ENCODE assay signal across 8 cellular contexts in genomic region chr12:49664591-49665146, GRCh38. TPM values are rescaled to one million over a fixed set of nuclear protein-coding genes. Genes with fewer than 3 reads are reported as not detected.
DNase-seq lines count a peak whose midpoint lies in the region; ATAC-seq and TF ChIP-seq lines count a peak whose summit lies in the region.

No MANE protein-coding gene starts in this region.

- peaks cover 6% of the 10 kb centered on the region for H3K36me3 Mint-ChIP-seq in neural progenitor cell

- no peaks in the 10 kb centered on the region for H3K27me3 Mint-ChIP-seq in neural progenitor cell (ENCODE audit: insufficient read depth, low read depth)

- H3K9me3 Mint-ChIP-seq in neural progenitor cell, result no peaks in the 10 kb centered on the region

- no peaks in the 10 kb centered on the region; the same call in 1 of the 2 replicates for H3K36me3 ChIP-seq in MG63
- H3K36me3 ChIP-seq in neural progenitor cell, result no peaks in the 10 kb centered on the region

- no peak overlapping the region for H3K27ac ChIP-seq in neural progenitor cell

- no peak overlapping the region for H2AFZ ChIP-seq in neural progenitor cell (replicated peaks)

- no peak overlapping the region for H3K4me3 Mint-ChIP-seq in neural progenitor cell

- peaks cover 8% of the 10 kb centered on the region for H3K4me1 Mint-ChIP-seq in neural progenitor cell

- no peaks in the 10 kb centered on the region for H3F3A ChIP-seq in neural progenitor cell (ENCODE audit: low read depth)

- H3K27me3 ChIP-seq in MG63 (no peaks in the 10 kb centered on the region), neural progenitor cell (no peaks in the 10 kb centered on the region)

- H3K79me2 ChIP-seq in neural progenitor cell (ENCODE audit: low read depth), result no peaks in the 10 kb centered on the region

- no peaks in the 10 kb centered on the region for H4K20me1 ChIP-seq in neural progenitor cell (ENCODE audit: low read depth)

- no peak overlapping the region for H3K9ac ChIP-seq in neural progenitor cell

- H3K9me3 ChIP-seq in MG63 (0 out of 2 replicates have a peak, but pooled peaks cover 2% of the 10 kb centered on the region), neural progenitor cell (ENCODE audit: low read depth) (no peaks in the 10 kb centered on the region)

- DNase-seq in COLO668 (lab: John Stamatoyannopoulos, UW; ENCODE audit: unreplicated experiment), result peak; percentile 2
- peak; percentile 6 for DNase-seq in MG63
- peak; percentile 62 for DNase-seq in germinal center (ENCODE audit: low spot score)
- no peak for DNase-seq in neural progenitor cell (ENCODE audit: low spot score)
- DNase-seq in NCI-H2107 treated with DMSO at 0.1 percent for 48 hours (lab: John Stamatoyannopoulos, UW; ENCODE audit: unreplicated experiment), result no peak
- no peak for DNase-seq in Kasumi-1 (lab: John Stamatoyannopoulos, UW)
- no peak for DNase-seq in CD1c-positive myeloid dendritic cell (ENCODE audit: extremely low spot score)

- H3K4me1 ChIP-seq in neural progenitor cell, result no peaks in the 10 kb centered on the region

- TF ChIP-seq CTCF in neural progenitor cell (IDR thresholded peaks at IDR 0.05), result no peak

- H3K4me2 ChIP-seq in neural progenitor cell, result no peak overlapping the region

- H3K4me3 ChIP-seq in MG63 (no peak overlapping the region), neural progenitor cell (no peak overlapping the region)

- peak; percentile 49 for ATAC-seq in GM21367 (IDR thresholded peaks at IDR 0.05; ENCODE audit: unreplicated experiment)

- no peak overlapping the region for H3K27ac Mint-ChIP-seq in neural progenitor cell

RNA-seq across cellular contexts. Expression of gene PRPF40B, which starts 41.3 kb away (rescaled TPM):
- total RNA-seq in MG63 (2014; rRNA removed; shearing (Covaris generic); ENCODE audit: low replicate concordance), result 4.8 and 8.6 TPM in 2 replicates
- total RNA-seq in neural progenitor cell (ENCODE audit: low replicate concordance), result 18.1 and 30.5 TPM in 2 replicates

RNA-seq across cellular contexts. Expression of gene FMNL3, which starts 42.5 kb away (rescaled TPM):
- 8.8 and 12.8 TPM in 2 replicates for total RNA-seq in MG63 (2014; rRNA removed; shearing (Covaris generic); ENCODE audit: low replicate concordance)
- total RNA-seq in neural progenitor cell (ENCODE audit: low replicate concordance), result 17.3 and 24.0 TPM in 2 replicates

RNA-seq across cellular contexts. Expression of gene FAM186B, which starts 59.2 kb away (rescaled TPM):
- total RNA-seq in MG63 (2014; rRNA removed; shearing (Covaris generic); ENCODE audit: low replicate concordance), result not detected in 2 replicates
- total RNA-seq in neural progenitor cell (ENCODE audit: low replicate concordance), result 0.25 TPM in 1 of 2 replicates, not detected in the other

Comparison
In these comparisons a context has a peak if more than half of its experiments do, and no peak if none do; other contexts are left out.
1. DNase-seq: peak in COLO668 (single experiment), MG63 (single experiment) and germinal center (single experiment); none in neural progenitor cell (single experiment), NCI-H2107 treated with DMSO at 0.1 percent for 48 hours (single experiment), Kasumi-1 (0 of 2) and CD1c-positive myeloid dendritic cell (single experiment).